ENCODE assay signal across 18 cellular contexts in the genomic region with DNA sequence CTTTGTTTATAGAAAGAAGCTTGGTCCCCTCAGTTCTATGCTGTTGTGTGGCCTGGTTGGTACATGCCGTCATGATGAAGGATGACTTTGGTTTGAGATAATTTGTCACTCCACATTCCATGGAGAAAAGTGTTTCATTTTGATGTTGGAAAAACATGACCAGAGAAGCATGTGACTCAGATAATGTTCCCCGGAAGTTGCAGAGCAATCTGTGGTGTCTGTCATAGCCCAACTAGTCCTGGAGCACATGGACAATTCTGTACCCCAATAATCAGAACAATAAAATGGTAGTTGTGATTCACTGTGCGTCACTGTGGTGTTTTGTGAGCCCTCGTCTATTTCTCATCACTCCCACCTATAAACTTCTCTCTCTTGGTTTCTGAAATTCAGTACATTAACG.
DNase-seq lines count a peak whose midpoint lies in the region; ATAC-seq and TF ChIP-seq lines count a peak whose summit lies in the region.
"Had no signal": no experiment of that assay in that cellular context is flagged by ENCODE, and none has a peak within 500 bp of the region (broad histone marks: within the 10 kb centered on the region; RNA-seq: fewer than 3 reads in every experiment).

No MANE protein-coding gene starts in this region.

- TF ChIP-seq CTCF in gastroesophageal sphincter (IDR thresholded peaks at IDR 0.05), result no peak

- peaks cover 0 to 5% (median 0%) of the 10 kb centered on the region in 3 donors for H3K4me1 ChIP-seq in gastroesophageal sphincter
- H3K4me1 ChIP-seq: A549 had no signal

- peak; percentile 42 for DNase-seq in EL
- DNase-seq in HT1080 (ENCODE audit: low read depth), result peak; percentile 7
- DNase-seq in RPMI7951 (ENCODE audit: low read depth), result peak; percentile 37
- DNase-seq in dedifferentiated amniotic fluid mesenchymal stem cell (ENCODE audit: extremely low spot score), result no peak
- no peak for DNase-seq in sciatic nerve (ENCODE audit: low spot score)
- DNase-seq in T-helper 9 cell, result no peak
- DNase-seq: AML-193; CD4-positive, alpha-beta T cell; DMS153; DMS79; GDM1; HCEC 1CT; Kasumi-1; KG1 had no signal

- ATAC-seq in gastroesophageal sphincter, result no peak
- no peak for ATAC-seq in HG02642 (IDR thresholded peaks at IDR 0.05; ENCODE audit: poor library complexity, unreplicated experiment)
- no peak for ATAC-seq in sciatic nerve
- ATAC-seq: A549 had no signal

- TF ChIP-seq EP300 in gastroesophageal sphincter (IDR thresholded peaks at IDR 0.05), result no peak

- H3K27me3 ChIP-seq in gastroesophageal sphincter, result no peaks in the 10 kb centered on the region

- 39% methylated on average over 4 of the region's 5 CpGs; no CpG with 5 or more reads in 1 of the 2 donors for WGBS in gastroesophageal sphincter (ENCODE audit: low coverage in 1 of 2), 2 donors

- no peaks in the 10 kb centered on the region for H3K36me3 ChIP-seq in gastroesophageal sphincter

- TF ChIP-seq POLR2A in gastroesophageal sphincter (IDR thresholded peaks at IDR 0.05), result no peak

- peak overlapping the region in 3 of 4 donors; percentile 17 to 27 (median 25) for H3K27ac ChIP-seq in gastroesophageal sphincter
- H3K27ac ChIP-seq: A549, C4-2B had no signal

- intact Hi-C loops in sciatic nerve (cut with DNase I), result no loop called here

- no peak overlapping the region for H3K4me3 ChIP-seq in gastroesophageal sphincter
- H3K4me3 ChIP-seq: A549 had no signal

- no peaks in the 10 kb centered on the region for H3K9me3 ChIP-seq in gastroesophageal sphincter
- H3K9me3 ChIP-seq: A549 had no signal

Comparison
In these comparisons a context has a peak if more than half of its experiments do, and no peak if none do; other contexts are left out.
1. DNase-seq: peak in EL (single experiment), HT1080 (single experiment) and RPMI7951 (single experiment); none in dedifferentiated amniotic fluid mesenchymal stem cell (single experiment), sciatic nerve (single experiment) and T-helper 9 cell (single experiment).